Comparison of ENCODE assay signal across 11 cellular contexts in genomic region chr14:50736932-50737419, GRCh38.
DNase-seq lines count a peak whose midpoint lies in the region; ATAC-seq and TF ChIP-seq lines count a peak whose summit lies in the region.
"Had no signal": no experiment of that assay in that cellular context is flagged by ENCODE, and none has a peak within 500 bp of the region (broad histone marks: within the 10 kb centered on the region; RNA-seq: fewer than 3 reads in every experiment).

No MANE protein-coding gene starts in this region.

- H2AFZ ChIP-seq in mammary epithelial cell (ENCODE audit: low read depth, low read length), result no peak overlapping the region

- no peak overlapping the region for H3K4me2 ChIP-seq in mammary epithelial cell (ENCODE audit: insufficient read depth, low read depth, low read length)

- H3K27ac Mint-ChIP-seq in CD4-positive, alpha-beta T cell, result no peak overlapping the region

- POLR2A ChIA-PET in CD4-positive, alpha-beta T cell (lab: Charles Lee), result interaction anchor here (1.9 kb wide), 1 partner anchor 8 kb away, joined by 7 read pairs; no protein-coding TSS in a partner anchor

- H3K9me3 Mint-ChIP-seq in CD4-positive, alpha-beta T cell, result no peaks in the 10 kb centered on the region

- in situ Hi-C loops in mammary epithelial cell (cut with MboI; ENCODE audit: low sequenced_read_pairs in 2 of 2), result no loop called here

- no peaks in the 10 kb centered on the region for H3K27me3 ChIP-seq in breast epithelium
- no peaks in the 10 kb centered on the region for H3K27me3 ChIP-seq in mammary epithelial cell (ENCODE audit: insufficient read depth, low read length)
- no peaks in the 10 kb centered on the region for H3K27me3 ChIP-seq in CD4-positive, alpha-beta T cell (ENCODE audit: control insufficient read depth, insufficient read depth, low read length)
- H3K27me3 ChIP-seq: right lobe of liver had no signal

- H3K36me3 ChIP-seq in breast epithelium, result no peaks in the 10 kb centered on the region
- H3K36me3 ChIP-seq in mammary epithelial cell (ENCODE audit: insufficient read depth, low read length), result peaks cover 12% of the 10 kb centered on the region

- H3K4me3 ChIP-seq in breast epithelium (no peak overlapping the region), mammary epithelial cell (replicated peaks in 1 of 3; ENCODE audit: insufficient read depth in 1 of 3, low read depth in 2 of 3, low read length in 3 of 3) (no peak overlapping the region)
- H3K4me3 ChIP-seq: right lobe of liver had no signal

- no peaks in the 10 kb centered on the region for H3K4me1 Mint-ChIP-seq in CD4-positive, alpha-beta T cell (ENCODE audit: low read depth)

- peak; percentile 71 for ATAC-seq in HG02981 (IDR thresholded peaks at IDR 0.05; ENCODE audit: unreplicated experiment)
- ATAC-seq in CD4-positive, alpha-beta T cell (ENCODE audit: poor library complexity), result no peak
- ATAC-seq: right lobe of liver had no signal

- 83% methylated on average over 6 of the region's 6 CpGs for whole genome bisulfite sequencing in mammary epithelial cell (ENCODE audit: low coverage, missing lambda C conversion rate)

- TF ChIP-seq POLR2A in breast epithelium (IDR thresholded peaks at IDR 0.05), result no peak

- H4K20me1 ChIP-seq in mammary epithelial cell (ENCODE audit: insufficient read depth, low read length), result no peaks in the 10 kb centered on the region

- dilution Hi-C loops in mammary epithelial cell (cut with HindIII; ENCODE audit: low sequenced_read_pairs), result no loop called here

- DNase-seq in breast epithelium (ENCODE audit: low spot score in 2 of 2) (no peak), mammary epithelial cell (no peak), mucosa of gallbladder (ENCODE audit: low spot score) (no peak), RPMI8226 (no peak)
- peak; percentile 31 for DNase-seq in activated naive CD4-positive, alpha-beta T cell treated with anti-CD3 and anti-CD28 coated beads, Interleukin-2, amount 50 U/mL, for 16 hours
- no peak for DNase-seq in effector CD4-positive, alpha-beta T cell
- DNase-seq in CD4-positive, alpha-beta T cell, result no peak
- DNase-seq: activated CD4-positive, CD25-positive, alpha-beta regulatory T cell treated with anti-CD3 and anti-CD28 coated beads, Interleukin-2, amount 50 U/mL, for 72 hours; right lobe of liver had no signal

- BruUV-seq in mammary epithelial cell (replicated peaks; lab: Mats Ljungman, UMichigan), result no TSS peak

- H3K4me1 ChIP-seq in breast epithelium (peaks cover 0 to 5% of the 10 kb centered on the region in 2 donors), mammary epithelial cell (ENCODE audit: insufficient read depth, low read length) (peaks cover 10% of the 10 kb centered on the region)
- H3K4me1 ChIP-seq: right lobe of liver had no signal

- no peaks in the 10 kb centered on the region for H3K27me3 Mint-ChIP-seq in CD4-positive, alpha-beta T cell

- CTCF ChIA-PET in mammary epithelial cell (lab: Charles Lee; ENCODE audit: low non-redundant PET), result no interaction called here
- CTCF ChIA-PET in CD4-positive, alpha-beta T cell (lab: Charles Lee), result interaction anchor here (0.7 to 1.4 kb wide), 2 partner anchors 124 to 1505 kb away, joined by 3 to 5 read pairs; no protein-coding TSS in a partner anchor

- no peak overlapping the region for H3K9ac ChIP-seq in mammary epithelial cell (ENCODE audit: insufficient read depth, low read length)

- H3K36me3 Mint-ChIP-seq in CD4-positive, alpha-beta T cell (ENCODE audit: low read depth), result peaks cover 95% of the 10 kb centered on the region

- peak overlapping the region; percentile 49 to 62 for H3K27ac ChIP-seq in breast epithelium
- H3K27ac ChIP-seq in mammary epithelial cell (ENCODE audit: insufficient read depth, low read depth, low read length), result no peak overlapping the region
- H3K27ac ChIP-seq in CD4-positive, alpha-beta T cell (ENCODE audit: low read depth, low read length), result no peak overlapping the region
- H3K27ac ChIP-seq: C4-2B, right lobe of liver had no signal

- no peak overlapping the region for H3K4me3 Mint-ChIP-seq in CD4-positive, alpha-beta T cell

- TF ChIP-seq CTCF in breast epithelium (IDR thresholded peaks at IDR 0.05), result no peak
- no peak for TF ChIP-seq CTCF in mammary epithelial cell (conservative IDR thresholded peaks at IDR 0.05 in 1 of 2, IDR thresholded peaks at IDR 0.05 in 1 of 2; ENCODE audit: extremely low read depth in 1 of 2, insufficient read depth in 1 of 2, low read depth in 1 of 2, low read length in 2 of 2)
- no peak for TF ChIP-seq CTCF in CD4-positive, alpha-beta T cell (IDR thresholded peaks at IDR 0.05)

- H3K9me3 ChIP-seq in breast epithelium (no peaks in the 10 kb centered on the region), mammary epithelial cell (replicated peaks; ENCODE audit: insufficient read depth, low read length) (no peaks in the 10 kb centered on the region)
- H3K9me3 ChIP-seq in CD4-positive, alpha-beta T cell (ENCODE audit: control insufficient read depth, low read length), result no peaks in the 10 kb centered on the region
- H3K9me3 ChIP-seq: right lobe of liver had no signal

- no peaks in the 10 kb centered on the region for H3K79me2 ChIP-seq in mammary epithelial cell (ENCODE audit: insufficient read depth, low read length)

- intact Hi-C loops in breast epithelium (cut with DNase I; ENCODE audit: low total_unique reads), result no loop called here
- intact Hi-C loops in mammary epithelial cell (cut with micrococcal nuclease), result no loop called here
- intact Hi-C loops in CD4-positive, alpha-beta T cell (cut with DNase I, micrococcal nuclease), result no loop called here

Comparison
In these comparisons a context has a peak if more than half of its experiments do, and no peak if none do; other contexts are left out.
1. H3K27ac ChIP-seq: peak in breast epithelium (2 of 2); none in mammary epithelial cell (single experiment) and CD4-positive, alpha-beta T cell (single experiment).